Comparison of ENCODE assay signal across 1 cellular context in the genomic region with DNA sequence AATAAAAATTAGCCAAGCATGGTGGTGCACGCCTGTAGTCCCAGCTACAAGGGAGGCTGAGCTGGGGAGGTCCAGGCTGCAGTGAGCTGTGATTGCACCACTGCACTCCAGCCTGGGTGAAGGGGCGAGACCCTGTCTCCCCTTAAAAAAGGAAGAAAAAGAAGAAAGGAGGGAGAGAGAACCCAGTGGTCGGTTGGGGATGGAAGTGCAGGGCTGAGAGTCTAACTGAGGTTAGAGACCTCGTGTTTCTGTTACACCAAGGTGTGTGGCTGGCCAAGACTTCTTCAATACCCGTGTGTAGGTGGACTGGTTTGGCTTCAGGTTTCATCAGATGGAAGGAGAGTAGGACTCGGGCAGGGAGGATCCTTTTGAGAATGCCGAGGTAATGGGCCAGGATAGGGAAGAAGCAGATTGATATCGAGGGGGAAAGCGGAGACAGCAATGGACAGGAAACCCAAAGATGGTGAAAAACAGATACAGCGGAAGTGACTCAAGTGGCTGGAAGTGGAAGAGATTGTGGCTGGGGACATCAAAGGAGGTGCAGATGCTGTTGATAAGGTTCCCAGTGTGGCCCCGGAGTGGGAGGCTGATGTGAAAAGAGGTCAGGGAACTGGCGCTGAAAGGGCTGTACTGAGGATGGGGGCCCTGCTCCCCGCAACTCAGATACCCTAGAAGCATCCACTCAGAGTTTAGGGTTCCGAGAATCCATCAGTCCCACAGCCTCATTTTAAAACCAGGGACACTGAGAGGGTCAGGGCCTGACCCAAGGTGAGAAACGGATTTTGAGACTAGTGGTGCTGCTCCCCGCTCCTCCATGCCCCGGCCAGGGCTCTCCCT.
TF ChIP-seq lines count a peak whose summit lies in the region.

No MANE protein-coding gene starts in this region.

TF ChIP-seq in K562, 482 proteins besides CTCF, POLR2A, EP300 and RAD21 (continued from another document and continues in another):
- TF ChIP-seq STAG1 (CRISPR knock-in tag; IDR thresholded peaks at IDR 0.05; ENCODE audit: borderline replicate concordance) = no peak
- no peak for TF ChIP-seq GTF2A2 (tag; IDR thresholded peaks at IDR 0.05)
- no peak for TF ChIP-seq CHD7 (IDR thresholded peaks at IDR 0.05; ENCODE audit: low read depth, low read length)
- no peak for TF ChIP-seq NR4A1 (CRISPR knock-in tag; IDR thresholded peaks at IDR 0.05)
- TF ChIP-seq NR4A1 (tag; IDR thresholded peaks at IDR 0.05) = peak; percentile 57
- TF ChIP-seq THRB (CRISPR knock-in tag; conservative IDR thresholded peaks at IDR 0.05) = peak; percentile 96
- peak; percentile 19 to 35; a peak in 2 of 4 replicates for TF ChIP-seq NRF1 (conservative IDR thresholded peaks at IDR 0.05 in 1 of 2, IDR thresholded peaks at IDR 0.05 in 1 of 2)
- no peak for TF ChIP-seq MED1 (CRISPR knock-in tag; IDR thresholded peaks at IDR 0.05; ENCODE audit: borderline replicate concordance)
- TF ChIP-seq, protein P1, sequence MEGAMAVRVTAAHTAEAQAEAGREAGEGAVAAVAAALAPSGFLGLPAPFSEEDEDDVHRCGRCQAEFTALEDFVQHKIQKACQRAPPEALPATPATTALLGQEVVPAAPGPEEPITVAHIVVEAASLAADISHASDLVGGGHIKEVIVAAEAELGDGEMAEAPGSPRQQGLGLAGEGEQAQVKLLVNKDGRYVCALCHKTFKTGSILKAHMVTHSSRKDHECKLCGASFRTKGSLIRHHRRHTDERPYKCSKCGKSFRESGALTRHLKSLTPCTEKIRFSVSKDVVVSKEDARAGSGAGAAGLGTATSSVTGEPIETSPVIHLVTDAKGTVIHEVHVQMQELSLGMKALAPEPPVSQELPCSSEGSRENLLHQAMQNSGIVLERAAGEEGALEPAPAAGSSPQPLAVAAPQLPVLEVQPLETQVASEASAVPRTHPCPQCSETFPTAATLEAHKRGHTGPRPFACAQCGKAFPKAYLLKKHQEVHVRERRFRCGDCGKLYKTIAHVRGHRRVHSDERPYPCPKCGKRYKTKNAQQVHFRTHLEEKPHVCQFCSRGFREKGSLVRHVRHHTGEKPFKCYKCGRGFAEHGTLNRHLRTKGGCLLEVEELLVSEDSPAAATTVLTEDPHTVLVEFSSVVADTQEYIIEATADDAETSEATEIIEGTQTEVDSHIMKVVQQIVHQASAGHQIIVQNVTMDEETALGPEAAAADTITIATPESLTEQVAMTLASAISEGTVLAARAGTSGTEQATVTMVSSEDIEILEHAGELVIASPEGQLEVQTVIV (CRISPR knock-in tag; IDR thresholded peaks at IDR 0.05; ENCODE audit: borderline replicate concordance) = no peak
- TF ChIP-seq ESRRA (IDR thresholded peaks at IDR 0.05; ENCODE audit: borderline replicate concordance, low read depth) = peak; percentile 68
- TF ChIP-seq EP400 (IDR thresholded peaks at IDR 0.05) = peak; percentile 61
- TF ChIP-seq HSF4 (CRISPR knock-in tag; IDR thresholded peaks at IDR 0.05; ENCODE audit: borderline replicate concordance) = peak; percentile 29; the same call in 1 of the 2 replicates
- TF ChIP-seq SMARCE1 (IDR thresholded peaks at IDR 0.05) = peak; percentile 97
- TF ChIP-seq NFRKB (IDR thresholded peaks at IDR 0.05; ENCODE audit: low read depth) = peak; percentile 94
- no peak for TF ChIP-seq ZNF280B (CRISPR knock-in tag; IDR thresholded peaks at IDR 0.05)
- peak; percentile 49; the same call in 1 of the 2 replicates for TF ChIP-seq CXXC5 (CRISPR knock-in tag; IDR thresholded peaks at IDR 0.05)
- no peak for TF ChIP-seq ZNF444 (CRISPR knock-in tag; IDR thresholded peaks at IDR 0.05)
- no peak for TF ChIP-seq SAFB (IDR thresholded peaks at IDR 0.05; ENCODE audit: borderline replicate concordance, low read depth, low read length)
- peak; percentile 5; the same call in 1 of the 2 replicates for TF ChIP-seq ZNF239 (CRISPR knock-in tag; IDR thresholded peaks at IDR 0.05)
- no peak for TF ChIP-seq CBX8 (IDR thresholded peaks at IDR 0.05; ENCODE audit: borderline replicate concordance, extremely low read depth, low read depth, low read length, poor library complexity, severe bottlenecking)
- TF ChIP-seq HDAC6 (IDR thresholded peaks at IDR 0.05; ENCODE audit: low read depth, low read length) = no peak
- no peak for TF ChIP-seq ZNF407 (IDR thresholded peaks at IDR 0.05; ENCODE audit: low read depth)
- no peak for TF ChIP-seq KAT2B (IDR thresholded peaks at IDR 0.05; ENCODE audit: low read depth, low read length)
- peak; percentile 73; the same call in 1 of the 2 replicates for TF ChIP-seq KLF1 (tag; IDR thresholded peaks at IDR 0.05)
- no peak for TF ChIP-seq SRSF9 (IDR thresholded peaks at IDR 0.05; ENCODE audit: borderline replicate concordance, low read depth, low read length)
